1 cellular context compared by ENCODE assay signal in the genomic region with DNA sequence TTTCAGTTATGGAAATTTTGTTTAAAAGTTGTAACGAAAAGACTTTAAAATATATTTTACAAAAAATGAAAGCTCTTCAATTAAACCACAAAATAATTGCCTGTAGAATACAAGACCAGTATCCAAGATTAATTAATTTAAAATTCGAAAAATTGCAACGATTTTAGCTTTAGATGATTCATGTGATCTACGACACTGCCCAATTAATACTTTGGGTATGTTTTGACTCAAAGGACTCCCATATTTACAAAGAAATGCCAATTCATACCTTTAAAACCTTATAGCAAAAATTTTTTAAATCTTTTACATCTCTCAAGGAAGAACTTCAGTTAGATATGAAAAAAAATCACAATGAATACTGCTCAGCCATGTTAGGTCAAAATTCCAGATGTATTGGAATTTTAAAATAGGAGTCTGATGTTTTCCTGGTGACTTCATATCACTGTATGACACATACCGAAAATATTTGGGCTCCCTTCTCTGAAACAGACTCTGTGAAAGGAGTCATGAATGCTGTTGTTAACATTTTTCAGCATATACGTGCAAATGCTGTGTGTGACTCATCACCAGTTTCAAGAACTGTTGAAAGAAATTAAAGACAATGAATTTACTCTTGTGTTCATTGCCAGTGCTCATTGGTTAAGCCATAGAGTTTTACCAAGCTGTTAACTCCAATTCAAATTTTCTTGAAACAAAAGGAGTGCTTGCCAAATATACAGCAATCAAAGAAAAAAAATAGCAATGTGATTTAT.
TF ChIP-seq lines count a peak whose summit lies in the region.

No MANE protein-coding gene starts in this region.

TF ChIP-seq in K562, 482 proteins besides CTCF, POLR2A, EP300 and RAD21 (continued from another document and continues in another):
- TF ChIP-seq, protein P1, sequence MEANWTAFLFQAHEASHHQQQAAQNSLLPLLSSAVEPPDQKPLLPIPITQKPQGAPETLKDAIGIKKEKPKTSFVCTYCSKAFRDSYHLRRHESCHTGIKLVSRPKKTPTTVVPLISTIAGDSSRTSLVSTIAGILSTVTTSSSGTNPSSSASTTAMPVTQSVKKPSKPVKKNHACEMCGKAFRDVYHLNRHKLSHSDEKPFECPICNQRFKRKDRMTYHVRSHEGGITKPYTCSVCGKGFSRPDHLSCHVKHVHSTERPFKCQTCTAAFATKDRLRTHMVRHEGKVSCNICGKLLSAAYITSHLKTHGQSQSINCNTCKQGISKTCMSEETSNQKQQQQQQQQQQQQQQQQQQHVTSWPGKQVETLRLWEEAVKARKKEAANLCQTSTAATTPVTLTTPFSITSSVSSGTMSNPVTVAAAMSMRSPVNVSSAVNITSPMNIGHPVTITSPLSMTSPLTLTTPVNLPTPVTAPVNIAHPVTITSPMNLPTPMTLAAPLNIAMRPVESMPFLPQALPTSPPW (CRISPR knock-in tag; IDR thresholded peaks at IDR 0.05): no peak
- TF ChIP-seq HMG20A (CRISPR knock-in tag; conservative IDR thresholded peaks at IDR 0.05) (no peak), STAT5A (IDR thresholded peaks at IDR 0.05; ENCODE audit: borderline replicate concordance, low read length) (no peak), MTF1 (CRISPR knock-in tag; IDR thresholded peaks at IDR 0.05; ENCODE audit: borderline replicate concordance) (no peak), ZNF512 (tag; IDR thresholded peaks at IDR 0.05) (no peak), ZFP36 (IDR thresholded peaks at IDR 0.05; ENCODE audit: low read depth, low read length, partially characterized antibody) (no peak), CUX1 (CRISPR knock-in tag; IDR thresholded peaks at IDR 0.05) (no peak), PPARD (CRISPR knock-in tag; IDR thresholded peaks at IDR 0.05) (no peak), MYBL2 (IDR thresholded peaks at IDR 0.05; ENCODE audit: low read depth) (no peak), MYBL2 (CRISPR knock-in tag; IDR thresholded peaks at IDR 0.05; ENCODE audit: borderline replicate concordance) (no peak), NKRF (IDR thresholded peaks at IDR 0.05; ENCODE audit: borderline replicate concordance) (no peak), SMARCA5 (IDR thresholded peaks at IDR 0.05) (no peak), CSDE1 (IDR thresholded peaks at IDR 0.05) (no peak), YY1 (IDR thresholded peaks at IDR 0.05; ENCODE audit: borderline replicate concordance in 1 of 3, control insufficient read depth in 1 of 3, extremely low read depth in 1 of 3, insufficient read depth in 3 of 3, insufficient read length in 1 of 3, insufficient replicate concordance in 2 of 3, low read depth in 1 of 3, low read length in 2 of 3) (no peak), CBX3 (IDR thresholded peaks at IDR 0.05; ENCODE audit: borderline replicate concordance in 1 of 2, low read length in 2 of 2) (no peak), HCFC1 (IDR thresholded peaks at IDR 0.05; ENCODE audit: low read depth, low read length) (no peak), SMARCB1 (IDR thresholded peaks at IDR 0.05; ENCODE audit: insufficient read length, low read depth) (no peak), CBFA2T2 (conservative IDR thresholded peaks at IDR 0.05) (no peak), ZZZ3 (IDR thresholded peaks at IDR 0.05) (no peak), PKNOX1 (IDR thresholded peaks at IDR 0.05) (0 out of 2 replicates have a peak, but pooled peaks have one; percentile 8), NCOA4 (IDR thresholded peaks at IDR 0.05; ENCODE audit: partially characterized antibody) (no peak), JUN (IDR thresholded peaks at IDR 0.05; ENCODE audit: borderline replicate concordance, low read depth, low read length) (peak; percentile 91), JUN (CRISPR knock-in tag; IDR thresholded peaks at IDR 0.05; ENCODE audit: borderline replicate concordance) (no peak), ZNF224 (CRISPR knock-in tag; IDR thresholded peaks at IDR 0.05) (no peak), POLR2B (IDR thresholded peaks at IDR 0.05; ENCODE audit: low read depth, partially characterized antibody) (no peak), PURB (CRISPR knock-in tag; IDR thresholded peaks at IDR 0.05; ENCODE audit: low read depth) (no peak), HNRNPL (IDR thresholded peaks at IDR 0.05; ENCODE audit: low read depth, low read length) (no peak), ZNF586 (CRISPR knock-in tag; conservative IDR thresholded peaks at IDR 0.05) (no peak), BMI1 (IDR thresholded peaks at IDR 0.05; ENCODE audit: low read length) (no peak), ZNF589 (CRISPR knock-in tag; IDR thresholded peaks at IDR 0.05; ENCODE audit: low read depth) (no peak), MCM5 (IDR thresholded peaks at IDR 0.05; ENCODE audit: low read depth) (no peak), ZNF133 (CRISPR knock-in tag; IDR thresholded peaks at IDR 0.05) (no peak), SMARCC2 (IDR thresholded peaks at IDR 0.05; ENCODE audit: low read depth) (peak; percentile 63; the same call in 1 of the 2 replicates), FOSL1 (tag; conservative IDR thresholded peaks at IDR 0.05) (peak; percentile 96)
- TF ChIP-seq, protein P2, sequence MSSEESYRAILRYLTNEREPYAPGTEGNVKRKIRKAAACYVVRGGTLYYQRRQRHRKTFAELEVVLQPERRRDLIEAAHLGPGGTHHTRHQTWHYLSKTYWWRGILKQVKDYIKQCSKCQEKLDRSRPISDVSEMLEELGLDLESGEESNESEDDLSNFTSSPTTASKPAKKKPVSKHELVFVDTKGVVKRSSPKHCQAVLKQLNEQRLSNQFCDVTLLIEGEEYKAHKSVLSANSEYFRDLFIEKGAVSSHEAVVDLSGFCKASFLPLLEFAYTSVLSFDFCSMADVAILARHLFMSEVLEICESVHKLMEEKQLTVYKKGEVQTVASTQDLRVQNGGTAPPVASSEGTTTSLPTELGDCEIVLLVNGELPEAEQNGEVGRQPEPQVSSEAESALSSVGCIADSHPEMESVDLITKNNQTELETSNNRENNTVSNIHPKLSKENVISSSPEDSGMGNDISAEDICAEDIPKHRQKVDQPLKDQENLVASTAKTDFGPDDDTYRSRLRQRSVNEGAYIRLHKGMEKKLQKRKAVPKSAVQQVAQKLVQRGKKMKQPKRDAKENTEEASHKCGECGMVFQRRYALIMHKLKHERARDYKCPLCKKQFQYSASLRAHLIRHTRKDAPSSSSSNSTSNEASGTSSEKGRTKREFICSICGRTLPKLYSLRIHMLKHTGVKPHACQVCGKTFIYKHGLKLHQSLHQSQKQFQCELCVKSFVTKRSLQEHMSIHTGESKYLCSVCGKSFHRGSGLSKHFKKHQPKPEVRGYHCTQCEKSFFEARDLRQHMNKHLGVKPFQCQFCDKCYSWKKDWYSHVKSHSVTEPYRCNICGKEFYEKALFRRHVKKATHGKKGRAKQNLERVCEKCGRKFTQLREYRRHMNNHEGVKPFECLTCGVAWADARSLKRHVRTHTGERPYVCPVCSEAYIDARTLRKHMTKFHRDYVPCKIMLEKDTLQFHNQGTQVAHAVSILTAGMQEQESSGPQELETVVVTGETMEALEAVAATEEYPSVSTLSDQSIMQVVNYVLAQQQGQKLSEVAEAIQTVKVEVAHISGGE (CRISPR knock-in tag; IDR thresholded peaks at IDR 0.05): no peak
- TF ChIP-seq, protein P3, sequence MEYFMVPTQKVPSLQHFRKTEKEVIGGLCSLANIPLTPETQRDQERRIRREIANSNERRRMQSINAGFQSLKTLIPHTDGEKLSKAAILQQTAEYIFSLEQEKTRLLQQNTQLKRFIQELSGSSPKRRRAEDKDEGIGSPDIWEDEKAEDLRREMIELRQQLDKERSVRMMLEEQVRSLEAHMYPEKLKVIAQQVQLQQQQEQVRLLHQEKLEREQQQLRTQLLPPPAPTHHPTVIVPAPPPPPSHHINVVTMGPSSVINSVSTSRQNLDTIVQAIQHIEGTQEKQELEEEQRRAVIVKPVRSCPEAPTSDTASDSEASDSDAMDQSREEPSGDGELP (CRISPR knock-in tag; IDR thresholded peaks at IDR 0.05; ENCODE audit: borderline replicate concordance): no peak
- TF ChIP-seq, protein P4, sequence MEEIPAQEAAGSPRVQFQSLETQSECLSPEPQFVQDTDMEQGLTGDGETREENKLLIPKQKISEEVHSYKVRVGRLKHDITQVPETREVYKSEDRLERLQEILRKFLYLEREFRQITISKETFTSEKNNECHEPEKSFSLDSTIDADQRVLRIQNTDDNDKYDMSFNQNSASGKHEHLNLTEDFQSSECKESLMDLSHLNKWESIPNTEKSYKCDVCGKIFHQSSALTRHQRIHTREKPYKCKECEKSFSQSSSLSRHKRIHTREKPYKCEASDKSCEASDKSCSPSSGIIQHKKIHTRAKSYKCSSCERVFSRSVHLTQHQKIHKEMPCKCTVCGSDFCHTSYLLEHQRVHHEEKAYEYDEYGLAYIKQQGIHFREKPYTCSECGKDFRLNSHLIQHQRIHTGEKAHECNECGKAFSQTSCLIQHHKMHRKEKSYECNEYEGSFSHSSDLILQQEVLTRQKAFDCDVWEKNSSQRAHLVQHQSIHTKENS (CRISPR knock-in tag; IDR thresholded peaks at IDR 0.05): no peak
- TF ChIP-seq, protein P5, sequence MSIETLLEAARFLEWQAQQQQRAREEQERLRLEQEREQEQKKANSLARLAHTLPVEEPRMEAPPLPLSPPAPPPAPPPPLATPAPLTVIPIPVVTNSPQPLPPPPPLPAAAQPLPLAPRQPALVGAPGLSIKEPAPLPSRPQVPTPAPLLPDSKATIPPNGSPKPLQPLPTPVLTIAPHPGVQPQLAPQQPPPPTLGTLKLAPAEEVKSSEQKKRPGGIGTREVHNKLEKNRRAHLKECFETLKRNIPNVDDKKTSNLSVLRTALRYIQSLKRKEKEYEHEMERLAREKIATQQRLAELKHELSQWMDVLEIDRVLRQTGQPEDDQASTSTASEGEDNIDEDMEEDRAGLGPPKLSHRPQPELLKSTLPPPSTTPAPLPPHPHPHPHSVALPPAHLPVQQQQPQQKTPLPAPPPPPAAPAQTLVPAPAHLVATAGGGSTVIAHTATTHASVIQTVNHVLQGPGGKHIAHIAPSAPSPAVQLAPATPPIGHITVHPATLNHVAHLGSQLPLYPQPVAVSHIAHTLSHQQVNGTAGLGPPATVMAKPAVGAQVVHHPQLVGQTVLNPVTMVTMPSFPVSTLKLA (conservative IDR thresholded peaks at IDR 0.05): 0 out of 4 replicates have a peak, but pooled peaks of 1 of the 2 experiments have one; percentile 16
